In the genomic region with DNA sequence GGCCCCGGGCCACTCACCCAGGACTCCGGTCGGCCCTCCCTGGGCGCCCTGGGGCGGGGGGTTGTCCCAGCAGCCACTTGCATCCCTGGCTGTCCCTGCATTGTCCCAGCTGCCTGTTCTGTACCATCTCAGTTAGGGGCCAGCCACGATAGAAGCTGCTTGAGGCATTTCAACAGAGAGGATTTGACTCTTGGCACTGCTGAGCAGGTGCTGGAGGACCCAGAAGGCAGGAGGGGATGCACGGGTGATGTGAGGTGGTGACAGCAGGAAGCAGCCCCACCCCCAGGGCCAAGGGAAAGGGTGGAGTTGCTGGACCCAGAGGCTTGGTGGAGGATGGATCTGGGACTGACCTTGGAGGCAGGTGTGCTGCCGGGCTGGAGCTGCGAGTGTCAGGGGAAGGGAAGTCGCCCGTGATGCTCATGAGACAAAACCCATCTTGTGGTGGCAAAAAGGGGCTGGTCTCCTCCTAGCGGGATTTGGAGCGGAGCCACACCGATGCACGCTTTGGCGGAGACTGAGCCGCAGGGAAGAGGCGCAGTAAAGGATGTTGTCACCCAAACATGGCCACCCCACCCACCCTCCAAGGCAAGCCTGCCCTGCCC, we compare ENCODE assay signal across 17 cellular contexts.
DNase-seq lines count a peak whose midpoint lies in the region; ATAC-seq and TF ChIP-seq lines count a peak whose summit lies in the region.
"Had no signal": no experiment of that assay in that cellular context is flagged by ENCODE, and none has a peak within 500 bp of the region (broad histone marks: within the 10 kb centered on the region; RNA-seq: fewer than 3 reads in every experiment).

No MANE protein-coding gene starts in this region.

- H3K36me3 Mint-ChIP-seq in glutamatergic neuron (ENCODE audit: unreplicated experiment), result no peaks in the 10 kb centered on the region

- H3K27ac ChIP-seq in left ventricle myocardium inferior (replicated peaks), result no peak overlapping the region
- H3K27ac ChIP-seq in heart right ventricle, result no peak overlapping the region
- H3K27ac ChIP-seq in aorta (ENCODE audit: low read depth in 1 of 2, low read length in 2 of 2), result no peak overlapping the region
- H3K27ac ChIP-seq: A549, foreskin keratinocyte, HL-60, suprapubic skin had no signal

- H3K36me3 ChIP-seq in left ventricle myocardium inferior (no peaks in the 10 kb centered on the region), heart right ventricle (no peaks in the 10 kb centered on the region), aorta (ENCODE audit: control insufficient read depth in 1 of 2, insufficient read depth in 2 of 2, low read length in 1 of 2) (no peaks in the 10 kb centered on the region), H7 (replicated peaks; ENCODE audit: control insufficient read depth, insufficient read depth, low read length) (no peaks in the 10 kb centered on the region)
- H3K36me3 ChIP-seq: suprapubic skin had no signal

- TF ChIP-seq CTCF in left ventricle myocardium inferior (IDR thresholded peaks at IDR 0.05; ENCODE audit: borderline replicate concordance) (no peak), heart right ventricle (IDR thresholded peaks at IDR 0.05) (no peak), glutamatergic neuron (IDR thresholded peaks at IDR 0.05; ENCODE audit: partially characterized antibody, unreplicated experiment) (no peak)

- DNase-seq in NCI-H2107 treated with DMSO at 0.1 percent for 48 hours (lab: John Stamatoyannopoulos, UW; ENCODE audit: unreplicated experiment) (peak; percentile 57), NCI-H2107 (lab: John Stamatoyannopoulos, UW) (no peak), left ventricle myocardium inferior (peak; percentile 8), heart right ventricle (no peak), glutamatergic neuron (peak; percentile 21), aorta (peak; percentile 34 to 50), H7 (no peak), NCI-H446 treated with DMSO at 0.1 percent for 48 hours (lab: John Stamatoyannopoulos, UW) (no peak)
- DNase-seq: Calu3, foreskin keratinocyte, Kasumi-1, NCI-H2029 had no signal

- H3K4me3 ChIP-seq in left ventricle myocardium inferior, result no peak overlapping the region
- no peak overlapping the region for H3K4me3 ChIP-seq in heart right ventricle
- H3K4me3 ChIP-seq in aorta (ENCODE audit: low read length in 2 of 2), result no peak overlapping the region
- H3K4me3 ChIP-seq in H7 (ENCODE audit: insufficient read depth, low read depth, low read length), result no peak overlapping the region
- H3K4me3 ChIP-seq: A549, suprapubic skin had no signal

- H3K27ac Mint-ChIP-seq in glutamatergic neuron (ENCODE audit: unreplicated experiment), result peak overlapping the region; percentile 48
- H3K27ac Mint-ChIP-seq: activated B cell treated with CpG ODN at 0.5 μM for 24 hours; activated T-helper 1 cell treated with anti-CD3 and anti-CD28 coated beads, Interleukin-12 subunit alpha, Interleukin-12 subunit beta, Interleukin-2, Interleukin-4 antibody, amounts not matched to agents 30 ng/mL and 10 ng/mL and 1 ng/mL, durations not matched to agents 14 hours and 24 hours and 36 hours had no signal

- no peak for ATAC-seq in heart right ventricle
- ATAC-seq in aorta (ENCODE audit: low FRiP score), result no peak
- ATAC-seq: A549, foreskin keratinocyte had no signal

- peaks cover 42% of the 10 kb centered on the region for H3K4me1 Mint-ChIP-seq in glutamatergic neuron (ENCODE audit: low read depth, unreplicated experiment)
- H3K4me1 Mint-ChIP-seq: activated B cell treated with CpG ODN at 0.5 μM for 24 hours had no signal

- H3K9me3 Mint-ChIP-seq in glutamatergic neuron (ENCODE audit: unreplicated experiment), result peaks cover 7% of the 10 kb centered on the region
- H3K9me3 Mint-ChIP-seq: activated B cell treated with CpG ODN at 0.5 μM for 24 hours; activated T-helper 1 cell treated with anti-CD3 and anti-CD28 coated beads, Interleukin-12 subunit alpha, Interleukin-12 subunit beta, Interleukin-2, Interleukin-4 antibody, amounts not matched to agents 30 ng/mL and 10 ng/mL and 1 ng/mL, durations not matched to agents 14 hours and 24 hours and 36 hours had no signal

- H3K27me3 ChIP-seq in left ventricle myocardium inferior (ENCODE audit: low read depth), result peaks cover 10% of the 10 kb centered on the region
- H3K27me3 ChIP-seq in heart right ventricle, result no peaks in the 10 kb centered on the region
- H3K27me3 ChIP-seq in aorta (ENCODE audit: control insufficient read depth in 1 of 2, insufficient read depth in 2 of 2, low read length in 1 of 2), result no peaks in the 10 kb centered on the region
- no peaks in the 10 kb centered on the region for H3K27me3 ChIP-seq in H7 (ENCODE audit: control insufficient read depth, insufficient read depth, low read length)
- H3K27me3 ChIP-seq: suprapubic skin had no signal

- H3K4me3 Mint-ChIP-seq in glutamatergic neuron (ENCODE audit: unreplicated experiment), result no peak overlapping the region
- H3K4me3 Mint-ChIP-seq: activated B cell treated with CpG ODN at 0.5 μM for 24 hours; activated T-helper 1 cell treated with anti-CD3 and anti-CD28 coated beads, Interleukin-12 subunit alpha, Interleukin-12 subunit beta, Interleukin-2, Interleukin-4 antibody, amounts not matched to agents 30 ng/mL and 10 ng/mL and 1 ng/mL, durations not matched to agents 14 hours and 24 hours and 36 hours had no signal

- H3K4me1 ChIP-seq in left ventricle myocardium inferior, result peaks cover 9% of the 10 kb centered on the region
- peaks cover 0 to 11% (median 0%) of the 10 kb centered on the region in 9 donors for H3K4me1 ChIP-seq in heart right ventricle
- H3K4me1 ChIP-seq in aorta (ENCODE audit: control insufficient read depth in 1 of 2, insufficient read depth in 2 of 2, low read length in 2 of 2), result no peaks in the 10 kb centered on the region
- H3K4me1 ChIP-seq: foreskin keratinocyte had no signal

- peaks cover 6% of the 10 kb centered on the region for H3K27me3 Mint-ChIP-seq in glutamatergic neuron (ENCODE audit: unreplicated experiment)

- WGBS in heart right ventricle, 2 donors, result 60 to 68% methylated on average over 18 of the region's 18 CpGs
- WGBS in aorta, 2 donors, result 61% methylated on average over 17 to 18 of the region's 18 CpGs

- H3K9me3 ChIP-seq in left ventricle myocardium inferior (replicated peaks), result no peaks in the 10 kb centered on the region
- H3K9me3 ChIP-seq in heart right ventricle, result no peaks in the 10 kb centered on the region
- H3K9me3 ChIP-seq in aorta (ENCODE audit: control insufficient read depth, low read length), result no peaks in the 10 kb centered on the region
- H3K9me3 ChIP-seq: A549, suprapubic skin had no signal

- intact Hi-C loops in left ventricle myocardium inferior (cut with micrococcal nuclease), result no loop called here
- intact Hi-C loops in heart right ventricle (cut with DNase I), result loop anchor here in 3 of 10 donors (10.0 kb wide), 3 partner anchors 50 to 180 kb away; no protein-coding TSS in a partner anchor
- intact Hi-C loops in aorta (cut with DNase I), result loop anchor here (10.0 kb wide), 3 partner anchors 120 to 310 kb away; partner anchors contain the start of gene CIBAR2 (in 1 of the 2)

Comparison
In these comparisons a context has a peak if more than half of its experiments do, and no peak if none do; other contexts are left out.
1. DNase-seq: peak in NCI-H2107 treated with DMSO at 0.1 percent for 48 hours (single experiment), left ventricle myocardium inferior (single experiment), glutamatergic neuron (single experiment) and aorta (2 of 2); none in NCI-H2107 (single experiment), heart right ventricle (0 of 2), H7 (single experiment) and NCI-H446 treated with DMSO at 0.1 percent for 48 hours (single experiment).